Comparison of ENCODE assay signal across 8 cellular contexts in genomic region chr10:132537713-132538020, GRCh38. TPM values are rescaled to one million over a fixed set of nuclear protein-coding genes. Genes with fewer than 3 reads are reported as not detected.
DNase-seq lines count a peak whose midpoint lies in the region; ATAC-seq and TF ChIP-seq lines count a peak whose summit lies in the region.

TSS of gene INPP5A (plus strand) at chr10:132537787. CDS start at chr10:132538097, 310 bp downstream.

- ATAC-seq in PC-3 = no peak
- ATAC-seq in GM21526 (IDR thresholded peaks at IDR 0.05; ENCODE audit: low FRiP score, unreplicated experiment) = no peak

- H3K4me3 ChIP-seq in PC-3 (ENCODE audit: low read length) (peak within 1 kb of the TSS; percentile 83), neural cell (ENCODE audit: low read length) (peak within 1 kb of the TSS; percentile 95)

- no peak for TF ChIP-seq EP300 in neural cell (conservative IDR thresholded peaks at IDR 0.05; ENCODE audit: poor library complexity, severe bottlenecking)

- intact Hi-C loops in PC-3 (cut with micrococcal nuclease) = loop anchor here (1.0 to 5.0 kb wide), 2 partner anchors 35 to 80 kb away; no protein-coding TSS in a partner anchor

- TF ChIP-seq RAD21 in neural cell (conservative IDR thresholded peaks at IDR 0.05) = no peak

- peaks cover 65% of the 10 kb centered on the region for H3K4me1 ChIP-seq in PC-3 (ENCODE audit: insufficient read depth, low read length)

- peak within 1 kb of the TSS; percentile 98 for H3K4me2 ChIP-seq in PC-3 (ENCODE audit: low read length)
- H3K4me2 ChIP-seq in neural cell (ENCODE audit: low read length) = peak within 1 kb of the TSS; percentile 98

- no peak for TF ChIP-seq CTCF in PC-3 (conservative IDR thresholded peaks at IDR 0.05; ENCODE audit: low read depth, low read length)
- TF ChIP-seq CTCF in neural cell (IDR thresholded peaks at IDR 0.05; ENCODE audit: poor library complexity, severe bottlenecking) = no peak

- H2AFZ ChIP-seq in PC-3 (ENCODE audit: low read length) (peak within 1 kb of the TSS; percentile 50), neural cell (ENCODE audit: low read depth, low read length) (no peak within 1 kb of the TSS)

- DNase-seq in Daoy (ENCODE audit: low read depth) = no peak
- DNase-seq in PC-3 = no peak
- DNase-seq in epithelial cell of prostate (ENCODE audit: low read depth, low spot score) = no peak
- DNase-seq in hepatic stellate cell (ENCODE audit: low spot score) = no peak
- no peak for DNase-seq in activated CD8-positive, alpha-beta memory T cell treated with anti-CD3 and anti-CD28 coated beads, Interleukin-2, amount 50 U/mL, for 48 hours
- DNase-seq in NCI-H1417 (lab: John Stamatoyannopoulos, UW) = no peak

- H3K79me2 ChIP-seq in PC-3 (ENCODE audit: low read length) = peaks cover 68% of the 10 kb centered on the region
- peaks cover 28% of the 10 kb centered on the region for H3K79me2 ChIP-seq in neural cell (replicated peaks; ENCODE audit: insufficient read depth, low read length)

- H3K9me3 ChIP-seq in PC-3 (ENCODE audit: low read length) = no peaks in the 10 kb centered on the region
- no peaks in the 10 kb centered on the region for H3K9me3 ChIP-seq in neural cell (ENCODE audit: low read length)

- H3K9me2 ChIP-seq in PC-3 (replicated peaks; ENCODE audit: low read length) (no peaks in the 10 kb centered on the region), neural cell (ENCODE audit: insufficient read depth, low read length) (no peaks in the 10 kb centered on the region)

- peak within 1 kb of the TSS; percentile 76 for H3K9ac ChIP-seq in PC-3 (ENCODE audit: low read length)
- peak within 1 kb of the TSS; percentile 80 for H3K9ac ChIP-seq in neural cell (ENCODE audit: low read length)

- POLR2A ChIA-PET in PC-3 (lab: Charles Lee; ENCODE audit: unreplicated experiment) = no interaction called here

- CTCF ChIA-PET in PC-3 (lab: Charles Lee) = no interaction called here

- BruUV-seq in PC-3 (replicated peaks; lab: Mats Ljungman, UMichigan) = no TSS peak

- H4K20me1 ChIP-seq in PC-3 (ENCODE audit: low read length) = peaks cover 20% of the 10 kb centered on the region
- no peaks in the 10 kb centered on the region for H4K20me1 ChIP-seq in neural cell (ENCODE audit: insufficient read depth)

- H3K36me3 ChIP-seq in PC-3 (ENCODE audit: low read depth, low read length) (no peaks in the 10 kb centered on the region), neural cell (ENCODE audit: insufficient read depth, low read length) (no peaks in the 10 kb centered on the region)

- H3F3A ChIP-seq in PC-3 (ENCODE audit: low read length, unreplicated experiment) (no peaks in the 10 kb centered on the region), neural cell (ENCODE audit: insufficient read depth, low read length, poor library complexity, severe bottlenecking) (peaks cover 4% of the 10 kb centered on the region)

- H3K27me3 ChIP-seq in PC-3 (ENCODE audit: low read length) (no peaks in the 10 kb centered on the region), neural cell (ENCODE audit: insufficient read depth, low read depth, low read length) (no peaks in the 10 kb centered on the region)

- peak within 1 kb of the TSS; percentile 24; the same call in 1 of the 2 replicates for H3K27ac ChIP-seq in PC-3 (ENCODE audit: low read length)
- peak within 1 kb of the TSS; percentile 33 for H3K27ac ChIP-seq in epithelial cell of prostate
- peak within 1 kb of the TSS; percentile 73 for H3K27ac ChIP-seq in neural cell (ENCODE audit: low read length)

TF ChIP-seq in neural cell, 6 proteins besides CTCF, POLR2A, EP300 and RAD21:
- TF ChIP-seq POLR2AphosphoS5 (IDR thresholded peaks at IDR 0.05) (peak; percentile 67), TAF1 (IDR thresholded peaks at IDR 0.05; ENCODE audit: low read depth) (no peak), REST (IDR thresholded peaks at IDR 0.05; ENCODE audit: borderline replicate concordance) (no peak), EZH2 (IDR thresholded peaks at IDR 0.05; ENCODE audit: borderline replicate concordance, insufficient read depth, low read length, poor library complexity, severe bottlenecking) (no peak), SMC3 (conservative IDR thresholded peaks at IDR 0.05; ENCODE audit: poor library complexity) (no peak), MXI1 (conservative IDR thresholded peaks at IDR 0.05; ENCODE audit: poor library complexity, severe bottlenecking) (no peak)

RNA-seq across cellular contexts. Expression of gene INPP5A, which starts in this region (rescaled TPM):
- total RNA-seq in Daoy (2014; rRNA removed; shearing (Covaris generic)) = 26.8 and 32.1 TPM in 2 replicates
- 22.6 and 27.8 TPM in 2 replicates for total RNA-seq in PC-3 (2014; rRNA removed)
- polyA plus RNA-seq in neural cell = 44.5 and 48.8 TPM in 2 replicates
- 86.2 and 89.9 TPM in 2 replicates for polyA minus RNA-seq in neural cell
